In genomic region chr7:124724079-124724478, GRCh38 we compare ENCODE assay signal across 15 cellular contexts. TPM values are rescaled to one million over a fixed set of nuclear protein-coding genes. Genes with fewer than 3 reads are reported as not detected.
A peak's percentile ranks its signal among the peaks of the same experiment; 100 is the strongest.
DNase-seq lines count a peak whose midpoint lies in the region; ATAC-seq and TF ChIP-seq lines count a peak whose summit lies in the region.
"Had no signal": no experiment of that assay in that cellular context is flagged by ENCODE, and none has a peak within 500 bp of the region (broad histone marks: within the 10 kb centered on the region; RNA-seq: fewer than 3 reads in every experiment).

No MANE protein-coding gene starts in this region.

- H2AK9ac ChIP-seq in IMR-90 (replicated peaks; ENCODE audit: low read depth, low read length, poor library complexity), result no peak overlapping the region

- H2AK5ac ChIP-seq in IMR-90 (ENCODE audit: low read depth, low read length), result no peak overlapping the region

- no peak for TF ChIP-seq RAD21 in IMR-90 (IDR thresholded peaks at IDR 0.05; ENCODE audit: low read length)

- H3K4me3 ChIP-seq in IMR-90 (ENCODE audit: insufficient read depth, low read depth, low read length) (no peak overlapping the region), dorsolateral prefrontal cortex (peak overlapping the region in 35 of 59 donors; percentile 1 to 49 (median 21)), heart right ventricle (no peak overlapping the region), coronary artery (no peak overlapping the region)
- H3K4me3 ChIP-seq: A549 had no signal

- no peak overlapping the region for H3K9ac ChIP-seq in IMR-90 (ENCODE audit: low read depth, low read length)

- no peak overlapping the region for H2BK120ac ChIP-seq in IMR-90 (ENCODE audit: low read depth, low read length)

- H3K27me3 ChIP-seq in IMR-90 (ENCODE audit: control insufficient read depth, insufficient read depth, low read length) (no peaks in the 10 kb centered on the region), dorsolateral prefrontal cortex (no peaks in the 10 kb centered on the region), layer of hippocampus (ENCODE audit: control insufficient read depth, insufficient read depth, low read length) (no peaks in the 10 kb centered on the region), heart right ventricle (no peaks in the 10 kb centered on the region)

- CTCF ChIA-PET in IMR-90 (lab: Yijun Ruan, JAX), result interaction anchor here (0.6 kb wide), 1 partner anchor 44 kb away, joined by 3 read pairs; no protein-coding TSS in a partner anchor

- no peak overlapping the region for H3K4ac ChIP-seq in IMR-90 (ENCODE audit: low read depth, low read length)

- H4K8ac ChIP-seq in IMR-90 (ENCODE audit: low read depth in 2 of 2, low read length in 2 of 2), result no peak overlapping the region

- H2BK5ac ChIP-seq in IMR-90 (ENCODE audit: low read depth, low read length, poor library complexity, severe bottlenecking), result no peak overlapping the region

- dilution Hi-C loops in IMR-90 (cut with HindIII; ENCODE audit: low sequenced_read_pairs, unreplicated experiment), result no loop called here

- in situ Hi-C loops in IMR-90 (cut with MboI; ENCODE audit: low sequenced_read_pairs), result no loop called here

- H3K9me3 ChIP-seq in IMR-90 (ENCODE audit: control insufficient read depth, insufficient read depth, low read length) (no peaks in the 10 kb centered on the region), heart right ventricle (no peaks in the 10 kb centered on the region)
- H3K9me3 ChIP-seq: A549 had no signal

- no peak for TF ChIP-seq CTCF in IMR-90 (conservative IDR thresholded peaks at IDR 0.05; ENCODE audit: low read depth, low read length)
- TF ChIP-seq CTCF in dorsolateral prefrontal cortex (IDR thresholded peaks at IDR 0.05 in 54 of 56, conservative IDR thresholded peaks at IDR 0.05 in 2 of 56; ENCODE audit: low read depth in 1 of 56, partially characterized antibody in 56 of 56), result no peak
- no peak for TF ChIP-seq CTCF in heart right ventricle (IDR thresholded peaks at IDR 0.05)
- no peak for TF ChIP-seq CTCF in coronary artery (IDR thresholded peaks at IDR 0.05)

- no peaks in the 10 kb centered on the region for H3K79me1 ChIP-seq in IMR-90 (ENCODE audit: low read depth in 1 of 2, low read length in 2 of 2)

- H3K18ac ChIP-seq in IMR-90 (ENCODE audit: low read depth, low read length), result no peak overlapping the region

- no peaks in the 10 kb centered on the region for H4K20me1 ChIP-seq in IMR-90 (ENCODE audit: insufficient read depth, low read length)

- peak overlapping the region; percentile 55; the same call in 1 of the 2 replicates for H2BK20ac ChIP-seq in IMR-90 (ENCODE audit: low read depth, low read length)

- POLR2A ChIA-PET in IMR-90 (lab: Charles Lee; ENCODE audit: unreplicated experiment), result no interaction called here

- no peak overlapping the region for H3K14ac ChIP-seq in IMR-90 (replicated peaks; ENCODE audit: low read depth, low read length)

- no CpG with 5 or more reads among the region's 5 CpGs for WGBS in IMR-90 (ENCODE audit: extremely low coverage in 2 of 2, insufficient read length in 1 of 2), 2 experiments
- 72 to 86% methylated on average over 5 of the region's 5 CpGs for WGBS in heart right ventricle, 2 donors

- H2BK15ac ChIP-seq in IMR-90 (ENCODE audit: low read depth, low read length), result 0 out of 3 replicates have a peak overlapping the region, but pooled peaks have one; percentile 44

- H3K9me1 ChIP-seq in IMR-90 (ENCODE audit: insufficient read depth, low read length), result peaks cover 5% of the 10 kb centered on the region

- no peak overlapping the region for H4K5ac ChIP-seq in IMR-90 (ENCODE audit: low read depth, low read length)

- no peak overlapping the region for H3K4me2 ChIP-seq in IMR-90 (ENCODE audit: low read depth, low read length)
- H3K4me2 ChIP-seq: A549 had no signal

- H3K36me3 ChIP-seq in IMR-90 (ENCODE audit: control insufficient read depth, insufficient read depth, low read length) (no peaks in the 10 kb centered on the region), heart right ventricle (no peaks in the 10 kb centered on the region)

- H4K91ac ChIP-seq in IMR-90 (ENCODE audit: insufficient read depth, low read depth, low read length), result peak overlapping the region; percentile 18; the same call in 1 of the 2 replicates

- TF ChIP-seq POLR2A in IMR-90 (IDR thresholded peaks at IDR 0.05; ENCODE audit: low read depth, low read length), result no peak

- no peak for ATAC-seq in IMR-90 (ENCODE audit: low read depth)
- ATAC-seq in heart right ventricle, result no peak
- ATAC-seq: A549; CD8-positive, alpha-beta T cell; HCT116 had no signal

- no TSS peak for BruUV-seq in IMR-90 (replicated peaks; lab: Mats Ljungman, UMichigan)

- intact Hi-C loops in IMR-90 (cut with micrococcal nuclease), result loop anchor here (10.0 kb wide), 1 partner anchor 189 kb away; no protein-coding TSS in a partner anchor
- intact Hi-C loops in dorsolateral prefrontal cortex (cut with DNase I), result loop anchor here (1.0 to 10.0 kb wide), 5 partner anchors 23 to 79 kb away; partner anchors contain the start of gene GPR37 (in 1 of the 2)
- intact Hi-C loops in heart right ventricle (cut with DNase I), result no loop called here

- no peak overlapping the region for H2AFZ ChIP-seq in IMR-90 (replicated peaks; ENCODE audit: low read length, poor library complexity)

- H3K56ac ChIP-seq in IMR-90 (ENCODE audit: extremely low read depth, insufficient read depth, low read length), result no peak overlapping the region

- no peak overlapping the region for H3K23ac ChIP-seq in IMR-90 (ENCODE audit: low read depth, low read length)

- DNase-seq in IMR-90 (no peak), dorsolateral prefrontal cortex (no peak), substantia nigra (lab: John Stamatoyannopoulos, UW) (no peak), NCI-H526 treated with DMSO at 0.1 percent for 48 hours (lab: John Stamatoyannopoulos, UW) (no peak), heart right ventricle (no peak), coronary artery (ENCODE audit: low spot score) (no peak), NCI-H2171 (lab: John Stamatoyannopoulos, UW) (no peak)
- DNase-seq: CD8-positive, alpha-beta T cell; COR-L47; DND-41; GDM1 had no signal

- peaks cover 2% of the 10 kb centered on the region for H3K4me1 ChIP-seq in IMR-90 (ENCODE audit: control insufficient read depth, insufficient read depth, low read length)
- H3K4me1 ChIP-seq in heart right ventricle, result no peaks in the 10 kb centered on the region

- H3K27ac ChIP-seq in IMR-90 (ENCODE audit: insufficient read depth, low read length) (no peak overlapping the region), dorsolateral prefrontal cortex (peak overlapping the region in 58 of 59 donors; percentile 66 to 98 (median 94)), layer of hippocampus (ENCODE audit: low read depth, low read length) (peak overlapping the region; percentile 95), substantia nigra (ENCODE audit: low read depth, low read length, poor library complexity, severe bottlenecking) (peak overlapping the region; percentile 91), heart right ventricle (no peak overlapping the region), coronary artery (no peak overlapping the region)
- H3K27ac ChIP-seq: A549 had no signal

TF ChIP-seq in IMR-90, 13 proteins besides CTCF, POLR2A, EP300 and RAD21:
- TF ChIP-seq SMC3 (IDR thresholded peaks at IDR 0.05; ENCODE audit: low read depth, low read length) (no peak), CEBPB (IDR thresholded peaks at IDR 0.05; ENCODE audit: low read depth, low read length) (no peak), MAFK (IDR thresholded peaks at IDR 0.05; ENCODE audit: low read depth, low read length) (no peak), MXI1 (IDR thresholded peaks at IDR 0.05; ENCODE audit: borderline replicate concordance, low read depth, low read length) (no peak), MAZ (IDR thresholded peaks at IDR 0.05; ENCODE audit: borderline replicate concordance, low read depth, low read length) (no peak), RCOR1 (IDR thresholded peaks at IDR 0.05; ENCODE audit: insufficient replicate concordance, low read length) (no peak), ELK1 (IDR thresholded peaks at IDR 0.05; ENCODE audit: borderline replicate concordance, low read depth, low read length) (no peak), FOS (IDR thresholded peaks at IDR 0.05; ENCODE audit: low read depth, low read length) (no peak), BHLHE40 (IDR thresholded peaks at IDR 0.05; ENCODE audit: low read depth, low read length) (no peak), USF2 (IDR thresholded peaks at IDR 0.05; ENCODE audit: low read depth, low read length) (no peak), CHD1 (IDR thresholded peaks at IDR 0.05; ENCODE audit: low read depth, low read length) (no peak), NFE2L2 (IDR thresholded peaks at IDR 0.05; ENCODE audit: low read depth, low read length) (no peak)

RNA-seq across cellular contexts. Expression of gene GPR37, which starts 41.5 kb away (rescaled TPM):
- total RNA-seq in IMR-90 (2012; rRNA removed) (9.2 and 9.3 TPM in 2 replicates), dorsolateral prefrontal cortex (100 to 1,000 TPM in 46 of 120 experiments, 10 to 100 TPM in 74; 19.1 to 393 (median 88.3) TPM), heart right ventricle (under 1 TPM in 2 of 10 donors, not detected in 8; 0.09 to 0.15 TPM)
- polyA plus RNA-seq in IMR-90 (2012; rRNA removed) (3.8 and 4.6 TPM in 2 replicates), heart right ventricle (under 1 TPM in 1 of 2 donors, not detected in 1; 0.04 TPM)
- 2.5 and 4.0 TPM in 2 replicates for polyA plus RNA-seq in IMR-90 (2012; cell fraction: cytosol; rRNA removed)
- 0.79 and 1.4 TPM in 2 replicates for polyA plus RNA-seq in IMR-90 (2012; cell fraction: nucleus; rRNA removed; ENCODE audit: low replicate concordance)
- total RNA-seq: CD8-positive, alpha-beta T cell had no signal
- polyA plus RNA-seq: CD14-positive monocyte had no signal

Comparison
In these comparisons a context has a peak if more than half of its experiments do, and no peak if none do; other contexts are left out.
1. H3K27ac ChIP-seq: peak in dorsolateral prefrontal cortex (58 of 59), layer of hippocampus (single experiment) and substantia nigra (single experiment); none in IMR-90 (single experiment), heart right ventricle (0 of 10) and coronary artery (0 of 2).
2. H3K4me3 ChIP-seq: peak in dorsolateral prefrontal cortex (35 of 59); none in IMR-90 (single experiment), heart right ventricle (0 of 10) and coronary artery (single experiment).
3. intact Hi-C loops: an anchor here in IMR-90 (10.0 kb wide) and dorsolateral prefrontal cortex (1.0 to 10.0 kb wide); none called in heart right ventricle.